In genomic region chr20:872855-873520, GRCh38 we compare ENCODE assay signal across 27 cellular contexts. TPM values are rescaled to one million over a fixed set of nuclear protein-coding genes. Genes with fewer than 3 reads are reported as not detected.
DNase-seq lines count a peak whose midpoint lies in the region; ATAC-seq and TF ChIP-seq lines count a peak whose summit lies in the region.
"Had no signal": no experiment of that assay in that cellular context is flagged by ENCODE, and none has a peak within 500 bp of the region (broad histone marks: within the 10 kb centered on the region; RNA-seq: fewer than 3 reads in every experiment).

No MANE protein-coding gene starts in this region.

- no peaks in the 10 kb centered on the region for H3K79me2 ChIP-seq in SK-N-SH (ENCODE audit: insufficient read depth)

- H3K9me2 ChIP-seq in SK-N-SH, result no peaks in the 10 kb centered on the region

- H3K9me3 Mint-ChIP-seq in immature natural killer cell, result no peaks in the 10 kb centered on the region
- H3K9me3 Mint-ChIP-seq: activated naive CD4-positive, alpha-beta T cell treated with anti-CD3 and anti-CD28 coated beads, Interleukin-2, amount 50 U/mL, for 24 hours; activated T-cell treated with anti-CD3 and anti-CD28 coated beads, Interleukin-2, amount 50 U/mL, for 72 hours had no signal

- H3K27ac ChIP-seq in SK-N-SH (ENCODE audit: low read depth in 2 of 2, low read length in 1 of 2) (no peak overlapping the region), WERI-Rb-1 (peak overlapping the region; percentile 62), gastrocnemius medialis (no peak overlapping the region)
- H3K27ac ChIP-seq: ascending aorta, BLaER1, dorsolateral prefrontal cortex, epithelial cell of prostate, heart right ventricle had no signal

- no peak for TF ChIP-seq RAD21 in SK-N-SH (IDR thresholded peaks at IDR 0.05; ENCODE audit: low read length)

- intact Hi-C loops in gastrocnemius medialis (cut with DNase I; ENCODE audit: low total_unique reads), result no loop called here

- TF ChIP-seq CTCF in SK-N-SH (IDR thresholded peaks at IDR 0.05) (no peak), WERI-Rb-1 (IDR thresholded peaks at IDR 0.05; ENCODE audit: low read depth, low read length) (peak; percentile 76), gastrocnemius medialis (IDR thresholded peaks at IDR 0.05 in 4 of 5, conservative IDR thresholded peaks at IDR 0.05 in 1 of 5) (no peak)

- DNase-seq in SK-N-SH (peak; percentile 55), WERI-Rb-1 (peak; percentile 74), immature natural killer cell (peak; percentile 54 to 61 (median 56)), retina (peak; percentile 36), NCI-H2196 (lab: John Stamatoyannopoulos, UW; ENCODE audit: unreplicated experiment) (no peak), gastrocnemius medialis (no peak)
- DNase-seq: activated T-cell treated with anti-CD3 and anti-CD28 coated beads, Interleukin-2, amount 50 U/mL, for 72 hours; central memory CD4-positive, alpha-beta T cell; COR-L47; dorsolateral prefrontal cortex; heart right ventricle; KBM-7; NCI-H2171; NCI-H524 treated with DMSO at 0.1 percent for 48 hours; nucleus accumbens; right cardiac atrium had no signal

- H3K4me3 ChIP-seq in SK-N-SH (ENCODE audit: low read depth in 2 of 2, low read length in 1 of 2) (no peak overlapping the region), WERI-Rb-1 (ENCODE audit: low read depth, low read length) (no peak overlapping the region), gastrocnemius medialis (no peak overlapping the region)
- H3K4me3 ChIP-seq: ascending aorta, BLaER1, dorsolateral prefrontal cortex, heart right ventricle, lung had no signal

- H3K36me3 Mint-ChIP-seq in immature natural killer cell, result peaks cover 3 to 5% (median 4%) of the 10 kb centered on the region in 3 donors

- H3K36me3 ChIP-seq in SK-N-SH (replicated peaks in 1 of 2; ENCODE audit: control insufficient read depth in 1 of 2, insufficient read depth in 2 of 2, low read length in 1 of 2) (no peaks in the 10 kb centered on the region), WERI-Rb-1 (no peaks in the 10 kb centered on the region), gastrocnemius medialis (no peaks in the 10 kb centered on the region)
- H3K36me3 ChIP-seq: ascending aorta, BLaER1, heart right ventricle had no signal

- H3K27me3 ChIP-seq in SK-N-SH (ENCODE audit: insufficient read depth) (no peaks in the 10 kb centered on the region), WERI-Rb-1 (ENCODE audit: insufficient read depth, low read depth, severe bottlenecking) (no peaks in the 10 kb centered on the region), gastrocnemius medialis (peaks cover 0 to 5% (median 4%) of the 10 kb centered on the region in 3 donors)
- H3K27me3 ChIP-seq: ascending aorta, BLaER1 had no signal

- H3K27ac Mint-ChIP-seq in immature natural killer cell, result peak overlapping the region in 2 of 6 donors; percentile 49 to 61
- H3K27ac Mint-ChIP-seq: activated T-cell treated with anti-CD3 and anti-CD28 coated beads, Interleukin-2, amount 50 U/mL, for 72 hours had no signal

- in situ Hi-C loops in gastrocnemius medialis (cut with MboI; ENCODE audit: low sequenced_read_pairs in 4 of 4), result no loop called here

- no peaks in the 10 kb centered on the region for H3K9me3 ChIP-seq in SK-N-SH
- H3K9me3 ChIP-seq in WERI-Rb-1 (ENCODE audit: severe bottlenecking), result no peaks in the 10 kb centered on the region
- no peaks in the 10 kb centered on the region for H3K9me3 ChIP-seq in gastrocnemius medialis
- H3K9me3 ChIP-seq: ascending aorta, BLaER1, heart right ventricle had no signal

- no peaks in the 10 kb centered on the region for H4K20me1 ChIP-seq in SK-N-SH (ENCODE audit: insufficient read depth)

- H2AFZ ChIP-seq in SK-N-SH (ENCODE audit: low read depth), result no peak overlapping the region

- no peak overlapping the region for H3K9ac ChIP-seq in SK-N-SH
- H3K9ac ChIP-seq: BLaER1 had no signal

- H3F3A ChIP-seq in SK-N-SH (replicated peaks; ENCODE audit: insufficient read depth), result no peaks in the 10 kb centered on the region

- no peak for TF ChIP-seq EP300 in SK-N-SH (IDR thresholded peaks at IDR 0.05; ENCODE audit: borderline replicate concordance in 1 of 2, low read depth in 1 of 2, low read length in 1 of 2)

- H3K4me1 ChIP-seq in SK-N-SH (ENCODE audit: control insufficient read depth in 1 of 2, insufficient read depth in 2 of 2, low read depth in 1 of 2, low read length in 1 of 2) (no peaks in the 10 kb centered on the region), gastrocnemius medialis (no peaks in the 10 kb centered on the region)
- H3K4me1 ChIP-seq: ascending aorta, BLaER1, heart right ventricle had no signal

- H3K4me2 ChIP-seq in SK-N-SH, result no peak overlapping the region
- H3K4me2 ChIP-seq: BLaER1 had no signal

- no peak for ATAC-seq in SK-N-SH treated with all-trans-retinoic acid at 6 μM for 48 hours
- no peak for ATAC-seq in gastrocnemius medialis
- ATAC-seq in HG03045 (IDR thresholded peaks at IDR 0.05; ENCODE audit: unreplicated experiment), result no peak
- ATAC-seq: activated T-cell treated with anti-CD3 and anti-CD28 coated beads, Interleukin-2, amount 50 U/mL, for 72 hours; right cardiac atrium; Right ventricle myocardium inferior had no signal

- no peak overlapping the region for H3K4me3 Mint-ChIP-seq in immature natural killer cell
- H3K4me3 Mint-ChIP-seq: activated naive CD4-positive, alpha-beta T cell treated with anti-CD3 and anti-CD28 coated beads, Interleukin-2, amount 50 U/mL, for 24 hours; activated T-cell treated with anti-CD3 and anti-CD28 coated beads, Interleukin-2, amount 50 U/mL, for 72 hours had no signal

- H3K27me3 Mint-ChIP-seq in immature natural killer cell (ENCODE audit: low read depth in 3 of 3), result peaks cover 0 to 16% (median 4%) of the 10 kb centered on the region in 3 donors
- H3K27me3 Mint-ChIP-seq: activated naive CD4-positive, alpha-beta T cell treated with anti-CD3 and anti-CD28 coated beads, Interleukin-2, amount 50 U/mL, for 24 hours had no signal

- POLR2A ChIA-PET in SK-N-SH (lab: Yijun Ruan, JAX), result no interaction called here

- WGBS in SK-N-SH (ENCODE audit: low lambda C conversion rate), result 62% methylated on average over 19 of the region's 20 CpGs

- CTCF ChIA-PET in SK-N-SH (lab: Yijun Ruan, JAX), result interaction anchor here (1.1 to 1.8 kb wide), 5 partner anchors 55 to 112 kb away, joined by 3 to 7 read pairs (median 4); no protein-coding TSS in a partner anchor

- H3K4me1 Mint-ChIP-seq in immature natural killer cell, result peaks cover 18 to 20% of the 10 kb centered on the region in 2 donors

- no peak for TF ChIP-seq POLR2A in gastrocnemius medialis (IDR thresholded peaks at IDR 0.05)

TF ChIP-seq in SK-N-SH, 30 proteins besides CTCF, POLR2A, EP300 and RAD21 (continues in another document):
- TF ChIP-seq MEF2A (IDR thresholded peaks at IDR 0.05; ENCODE audit: borderline replicate concordance, low read depth) (no peak), FOSL2 (IDR thresholded peaks at IDR 0.05; ENCODE audit: borderline replicate concordance, low read depth) (no peak), NFIC (IDR thresholded peaks at IDR 0.05; ENCODE audit: borderline replicate concordance) (no peak), IRF3 (IDR thresholded peaks at IDR 0.05; ENCODE audit: low read depth, low read length) (no peak), GATA2 (CRISPR knock-in tag; IDR thresholded peaks at IDR 0.05) (no peak), CHD2 (IDR thresholded peaks at IDR 0.05; ENCODE audit: low read length, partially characterized antibody) (no peak), YY1 (IDR thresholded peaks at IDR 0.05; ENCODE audit: low read depth) (no peak)

TF ChIP-seq in SK-N-SH treated with all-trans-retinoic acid at 6 μM for 48 hours, 23 proteins besides CTCF, POLR2A, EP300 and RAD21:
- TF ChIP-seq GLIS3 (CRISPR knock-in tag; IDR thresholded peaks at IDR 0.05) (no peak), ZNF70 (CRISPR knock-in tag; IDR thresholded peaks at IDR 0.05) (no peak), ISL1 (CRISPR knock-in tag; IDR thresholded peaks at IDR 0.05) (no peak), TOX (CRISPR knock-in tag; IDR thresholded peaks at IDR 0.05; ENCODE audit: borderline replicate concordance) (no peak)
- TF ChIP-seq, protein P1, sequence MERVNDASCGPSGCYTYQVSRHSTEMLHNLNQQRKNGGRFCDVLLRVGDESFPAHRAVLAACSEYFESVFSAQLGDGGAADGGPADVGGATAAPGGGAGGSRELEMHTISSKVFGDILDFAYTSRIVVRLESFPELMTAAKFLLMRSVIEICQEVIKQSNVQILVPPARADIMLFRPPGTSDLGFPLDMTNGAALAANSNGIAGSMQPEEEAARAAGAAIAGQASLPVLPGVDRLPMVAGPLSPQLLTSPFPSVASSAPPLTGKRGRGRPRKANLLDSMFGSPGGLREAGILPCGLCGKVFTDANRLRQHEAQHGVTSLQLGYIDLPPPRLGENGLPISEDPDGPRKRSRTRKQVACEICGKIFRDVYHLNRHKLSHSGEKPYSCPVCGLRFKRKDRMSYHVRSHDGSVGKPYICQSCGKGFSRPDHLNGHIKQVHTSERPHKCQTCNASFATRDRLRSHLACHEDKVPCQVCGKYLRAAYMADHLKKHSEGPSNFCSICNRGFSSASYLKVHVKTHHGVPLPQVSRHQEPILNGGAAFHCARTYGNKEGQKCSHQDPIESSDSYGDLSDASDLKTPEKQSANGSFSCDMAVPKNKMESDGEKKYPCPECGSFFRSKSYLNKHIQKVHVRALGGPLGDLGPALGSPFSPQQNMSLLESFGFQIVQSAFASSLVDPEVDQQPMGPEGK (CRISPR knock-in tag; IDR thresholded peaks at IDR 0.05; ENCODE audit: borderline replicate concordance), result no peak

RNA-seq across cellular contexts. Expression of gene FAM110A, which starts 39.5 kb away (rescaled TPM):
- polyA plus RNA-seq in SK-N-SH (2012; rRNA removed) (2.5 and 3.8 TPM in 2 replicates), immature natural killer cell (10 to 100 TPM in 2 of 3 donors, 1 to 10 TPM in 1; 5.0 to 20.7 (median 13.8) TPM)
- 1.9 and 2.3 TPM in 2 replicates for polyA plus RNA-seq in SK-N-SH (2012; cell fraction: cytosol; rRNA removed)
- polyA plus RNA-seq in SK-N-SH (2012; cell fraction: nucleus; rRNA removed), result 4.3 and 7.1 TPM in 2 replicates
- 1 to 10 TPM in 3 of 4 donors, under 1 TPM in 1; 0.25 to 6.2 (median 1.9) TPM for total RNA-seq in gastrocnemius medialis

RNA-seq across cellular contexts. Expression of gene ANGPT4, which starts 43.1 kb away (rescaled TPM):
- not detected in 2 replicates for polyA plus RNA-seq in SK-N-SH (2012; rRNA removed)
- 0.01 TPM in 1 of 2 replicates, not detected in the other for polyA plus RNA-seq in SK-N-SH (2012; cell fraction: cytosol; rRNA removed)
- polyA plus RNA-seq in SK-N-SH (2012; cell fraction: nucleus; rRNA removed), result not detected in 2 replicates
- polyA plus RNA-seq in immature natural killer cell, result not detected
- under 1 TPM in 3 of 4 donors, not detected in 1; 0.04 to 0.15 (median 0.10) TPM for total RNA-seq in gastrocnemius medialis
- total RNA-seq: A673; activated CD8-positive, alpha-beta memory T cell treated with anti-CD3 and anti-CD28 coated beads for 36 hours; activated T-cell treated with anti-CD3 and anti-CD28 coated beads, Interleukin-2, amount 50 U/mL, for 72 hours; OCI-LY7 had no signal

Comparison
In these comparisons a context has a peak if more than half of its experiments do, and no peak if none do; other contexts are left out.
1. DNase-seq: peak in SK-N-SH (single experiment), WERI-Rb-1 (single experiment), immature natural killer cell (3 of 3) and retina (single experiment); none in NCI-H2196 (single experiment) and gastrocnemius medialis (0 of 2).